ENCODE assay signal across 8 cellular contexts in genomic region chr12:92139634-92140555, GRCh38. TPM values are rescaled to one million over a fixed set of nuclear protein-coding genes. Genes with fewer than 3 reads are reported as not detected.
DNase-seq lines count a peak whose midpoint lies in the region; FAIRE-seq and TF ChIP-seq lines count a peak whose summit lies in the region.

No MANE protein-coding gene starts in this region.

- H3K4me1 ChIP-seq in spleen = peaks cover 20 to 64% (median 45%) of the 10 kb centered on the region in 6 donors

- no peak overlapping the region for H3K27ac Mint-ChIP-seq in glutamatergic neuron (ENCODE audit: unreplicated experiment)

- peak; percentile 22 for DNase-seq in NCI-H2029 treated with DMSO at 0.1 percent for 48 hours (lab: John Stamatoyannopoulos, UW)
- DNase-seq in NCI-H2029 (lab: John Stamatoyannopoulos, UW) = no peak
- DNase-seq in SW480 (ENCODE audit: low spot score) = peak; percentile 61
- DNase-seq in glutamatergic neuron = no peak
- DNase-seq in spleen = no peak
- no peak for DNase-seq in NCI-H2196 treated with DMSO at 0.1 percent for 48 hours (lab: John Stamatoyannopoulos, UW; ENCODE audit: unreplicated experiment)
- DNase-seq in NCI-H2196 (lab: John Stamatoyannopoulos, UW; ENCODE audit: unreplicated experiment) = no peak
- DNase-seq in frontal cortex (ENCODE audit: low spot score in 2 of 2) = no peak

- H3K9me3 ChIP-seq in spleen = no peaks in the 10 kb centered on the region

- intact Hi-C loops in spleen (cut with DNase I; ENCODE audit: low total_unique reads) = loop anchor here (10.0 kb wide), 2 partner anchors 105 to 565 kb away; no protein-coding TSS in a partner anchor

- peaks cover 0 to 75% (median 22%) of the 10 kb centered on the region in 6 donors for H3K36me3 ChIP-seq in spleen

- peak in 1 of 3 donors; percentile 6 for TF ChIP-seq POLR2A in spleen (IDR thresholded peaks at IDR 0.05)

- peak overlapping the region; percentile 97 to 100 (median 100) for H3K27ac ChIP-seq in spleen

- H3K27me3 ChIP-seq in spleen (replicated peaks in 1 of 7) = no peaks in the 10 kb centered on the region

- 28 to 43% (median 35%) methylated on average over 4 of the region's 4 CpGs for WGBS in spleen, 5 donors

- peaks cover 6% of the 10 kb centered on the region for H3K27me3 Mint-ChIP-seq in glutamatergic neuron (ENCODE audit: unreplicated experiment)

- no peaks in the 10 kb centered on the region for H3K36me3 Mint-ChIP-seq in glutamatergic neuron (ENCODE audit: unreplicated experiment)

- peaks cover 11% of the 10 kb centered on the region for H3K9me3 Mint-ChIP-seq in glutamatergic neuron (ENCODE audit: unreplicated experiment)

- no peak for FAIRE-seq in frontal cortex (lab: Jason Lieb, UNC)

- H3K4me1 Mint-ChIP-seq in glutamatergic neuron (ENCODE audit: low read depth, unreplicated experiment) = peaks cover 28% of the 10 kb centered on the region

- TF ChIP-seq CTCF in glutamatergic neuron (IDR thresholded peaks at IDR 0.05; ENCODE audit: partially characterized antibody, unreplicated experiment) (no peak), spleen (IDR thresholded peaks at IDR 0.05 in 8 of 11, conservative IDR thresholded peaks at IDR 0.05 in 3 of 11) (no peak)

- peak overlapping the region; percentile 40 to 90 (median 77) for H3K4me3 ChIP-seq in spleen

- peak overlapping the region; percentile 88 for H3K4me3 Mint-ChIP-seq in glutamatergic neuron (ENCODE audit: unreplicated experiment)

RNA-seq across cellular contexts. Expression of gene BTG1, which starts 5.8 kb away (rescaled TPM):
- total RNA-seq in glutamatergic neuron (ENCODE audit: unreplicated experiment) = 72.2 TPM
- total RNA-seq in spleen = 100 to 1,000 TPM; 171 to 358 (median 256) TPM
- polyA plus RNA-seq in spleen = 100 to 1,000 TPM; 122 to 228 (median 132) TPM
- total RNA-seq in frontal cortex = 15.5 TPM

Comparison
In these comparisons a context has a peak if more than half of its experiments do, and no peak if none do; other contexts are left out.
1. DNase-seq: peak in NCI-H2029 treated with DMSO at 0.1 percent for 48 hours (single experiment) and SW480 (single experiment); none in NCI-H2029 (single experiment), glutamatergic neuron (single experiment), spleen (single experiment), NCI-H2196 treated with DMSO at 0.1 percent for 48 hours (single experiment), NCI-H2196 (single experiment) and frontal cortex (0 of 2).